Comparison of ENCODE assay signal across 17 cellular contexts in genomic region chr3:100003609-100004503, GRCh38.
A peak's percentile ranks its signal among the peaks of the same experiment; 100 is the strongest.
DNase-seq lines count a peak whose midpoint lies in the region; ATAC-seq and TF ChIP-seq lines count a peak whose summit lies in the region.
"Had no signal": no experiment of that assay in that cellular context is flagged by ENCODE, and none has a peak within 500 bp of the region (broad histone marks: within the 10 kb centered on the region; RNA-seq: fewer than 3 reads in every experiment).

No MANE protein-coding gene starts in this region.

- H3K4me1 Mint-ChIP-seq in activated T-cell treated with anti-CD3 and anti-CD28 coated beads, Interleukin-2, amount 50 U/mL, for 4 hours (ENCODE audit: low read depth), result peaks cover 2% of the 10 kb centered on the region

- in situ Hi-C loops in mammary epithelial cell (cut with MboI; ENCODE audit: low sequenced_read_pairs in 2 of 2), result no loop called here

- H3K36me3 ChIP-seq in mammary epithelial cell (ENCODE audit: insufficient read depth, low read length) (no peaks in the 10 kb centered on the region), smooth muscle cell (ENCODE audit: low read depth) (no peaks in the 10 kb centered on the region)
- H3K36me3 ChIP-seq: tibial nerve had no signal

- H3K27me3 Mint-ChIP-seq in activated T-cell treated with anti-CD3 and anti-CD28 coated beads, Interleukin-2, amount 50 U/mL, for 4 hours (ENCODE audit: low read depth), result no peaks in the 10 kb centered on the region
- H3K27me3 Mint-ChIP-seq: activated CD4-positive, alpha-beta memory T cell treated with anti-CD3 and anti-CD28 coated beads for 36 hours; CD4-positive, alpha-beta memory T cell; naive thymus-derived CD4-positive, alpha-beta T cell had no signal

- H3K4me3 ChIP-seq in mammary epithelial cell (replicated peaks in 1 of 3; ENCODE audit: insufficient read depth in 1 of 3, low read depth in 2 of 3, low read length in 3 of 3) (no peak overlapping the region), smooth muscle cell (no peak overlapping the region)
- H3K4me3 ChIP-seq: tibial nerve had no signal

- BruUV-seq in mammary epithelial cell (replicated peaks; lab: Mats Ljungman, UMichigan), result no TSS peak

- DNase-seq in NCI-H2107 treated with DMSO at 0.1 percent for 48 hours (lab: John Stamatoyannopoulos, UW; ENCODE audit: unreplicated experiment), result peak; percentile 32
- DNase-seq in NCI-H2107 (lab: John Stamatoyannopoulos, UW), result no peak
- DNase-seq in mammary epithelial cell, result no peak
- no peak for DNase-seq in smooth muscle cell (lab: John Stamatoyannopoulos, UW; ENCODE audit: unreplicated experiment)
- DNase-seq in stimulated activated CD4-positive, alpha-beta T cell treated with anti-CD3 and anti-CD28 coated beads, Interleukin-2, amount 100 ng/mL, for 24 hours, result no peak
- DNase-seq in activated T-cell treated with anti-CD3 and anti-CD28 coated beads, Interleukin-2, amount 50 U/mL, for 4 hours, result no peak
- DNase-seq: activated CD4-positive, alpha-beta memory T cell treated with anti-CD3 and anti-CD28 coated beads for 36 hours; amniotic stem cell; CD4-positive, alpha-beta memory T cell; GF-D8; naive thymus-derived CD4-positive, alpha-beta T cell; NCI-H2171 treated with DMSO at 0.1 percent for 48 hours; stimulated activated CD4-positive, alpha-beta T cell treated with anti-CD3 and anti-CD28 coated beads, Interleukin-1b, Interleukin-23, amount 100 ng/mL, for 48 hours; stimulated activated CD8-positive, alpha-beta memory T cell treated with anti-CD3 and anti-CD28 coated beads, Interleukin-4, amount 100 ng/mL, for 48 hours had no signal

- WGBS in mammary epithelial cell (ENCODE audit: low coverage, missing lambda C conversion rate), result 100% methylated on average over 4 of the region's 4 CpGs
- WGBS in smooth muscle cell (ENCODE audit: low lambda C conversion rate), result 93% methylated on average over 4 of the region's 4 CpGs

- H3K4me2 ChIP-seq in mammary epithelial cell (ENCODE audit: insufficient read depth, low read depth, low read length) (peak overlapping the region; percentile 40), smooth muscle cell (no peak overlapping the region)

- no peak overlapping the region for H3K4me3 Mint-ChIP-seq in activated T-cell treated with anti-CD3 and anti-CD28 coated beads, Interleukin-2, amount 50 U/mL, for 4 hours
- H3K4me3 Mint-ChIP-seq: activated CD4-positive, alpha-beta memory T cell treated with anti-CD3 and anti-CD28 coated beads for 36 hours; CD4-positive, alpha-beta memory T cell; naive thymus-derived CD4-positive, alpha-beta T cell had no signal

- no peak for TF ChIP-seq CTCF in mammary epithelial cell (conservative IDR thresholded peaks at IDR 0.05 in 1 of 2, IDR thresholded peaks at IDR 0.05 in 1 of 2; ENCODE audit: extremely low read depth in 1 of 2, insufficient read depth in 1 of 2, low read depth in 1 of 2, low read length in 2 of 2)
- TF ChIP-seq CTCF in smooth muscle cell (IDR thresholded peaks at IDR 0.05; ENCODE audit: borderline replicate concordance, insufficient read depth, poor library complexity, severe bottlenecking), result no peak

- dilution Hi-C loops in mammary epithelial cell (cut with HindIII; ENCODE audit: low sequenced_read_pairs), result no loop called here

- intact Hi-C loops in mammary epithelial cell (cut with micrococcal nuclease), result loop anchor here (2.0 kb wide), 1 partner anchor 37 kb away; no protein-coding TSS in a partner anchor

- no peak overlapping the region for H2AFZ ChIP-seq in mammary epithelial cell (ENCODE audit: low read depth, low read length)
- no peak overlapping the region for H2AFZ ChIP-seq in smooth muscle cell (ENCODE audit: low read depth)

- peak overlapping the region; percentile 83 for H3K27ac ChIP-seq in mammary epithelial cell (ENCODE audit: insufficient read depth, low read depth, low read length)
- peak overlapping the region; percentile 91 for H3K27ac ChIP-seq in smooth muscle cell (ENCODE audit: low read depth)
- H3K27ac ChIP-seq: tibial nerve had no signal

- ATAC-seq in HG02678 (IDR thresholded peaks at IDR 0.05; ENCODE audit: unreplicated experiment) (peak; percentile 55), HG02571 (IDR thresholded peaks at IDR 0.05; ENCODE audit: unreplicated experiment) (no peak)
- no peak for ATAC-seq in activated T-cell treated with anti-CD3 and anti-CD28 coated beads, Interleukin-2, amount 50 U/mL, for 4 hours
- ATAC-seq: naive thymus-derived CD4-positive, alpha-beta T cell had no signal

- H3K9ac ChIP-seq in mammary epithelial cell (ENCODE audit: insufficient read depth, low read length), result no peak overlapping the region
- peak overlapping the region; percentile 46 for H3K9ac ChIP-seq in smooth muscle cell (ENCODE audit: low read depth)

- H3F3A ChIP-seq in smooth muscle cell (ENCODE audit: low read depth), result no peaks in the 10 kb centered on the region

- H3K9me3 ChIP-seq in mammary epithelial cell (replicated peaks; ENCODE audit: insufficient read depth, low read length) (no peaks in the 10 kb centered on the region), smooth muscle cell (replicated peaks; ENCODE audit: low read depth) (no peaks in the 10 kb centered on the region)
- H3K9me3 ChIP-seq: tibial nerve had no signal

- H3K79me2 ChIP-seq in mammary epithelial cell (ENCODE audit: insufficient read depth, low read length) (peaks cover 12% of the 10 kb centered on the region), smooth muscle cell (ENCODE audit: low read depth) (no peaks in the 10 kb centered on the region)

- peaks cover 43% of the 10 kb centered on the region for H3K4me1 ChIP-seq in mammary epithelial cell (ENCODE audit: insufficient read depth, low read length)
- H3K4me1 ChIP-seq in smooth muscle cell (ENCODE audit: low read depth), result peaks cover 21% of the 10 kb centered on the region

- no peaks in the 10 kb centered on the region for H3K9me3 Mint-ChIP-seq in activated T-cell treated with anti-CD3 and anti-CD28 coated beads, Interleukin-2, amount 50 U/mL, for 4 hours

- CTCF ChIA-PET in mammary epithelial cell (lab: Charles Lee; ENCODE audit: low non-redundant PET), result no interaction called here

- H3K27me3 ChIP-seq in mammary epithelial cell (ENCODE audit: insufficient read depth, low read length), result no peaks in the 10 kb centered on the region
- no peaks in the 10 kb centered on the region for H3K27me3 ChIP-seq in smooth muscle cell (ENCODE audit: low read depth)
- H3K27me3 ChIP-seq: tibial nerve had no signal

- peaks cover under 1% of the 10 kb centered on the region for H3K36me3 Mint-ChIP-seq in activated T-cell treated with anti-CD3 and anti-CD28 coated beads, Interleukin-2, amount 50 U/mL, for 4 hours (ENCODE audit: insufficient read depth)

- no peaks in the 10 kb centered on the region for H4K20me1 ChIP-seq in mammary epithelial cell (ENCODE audit: insufficient read depth, low read length)
- H4K20me1 ChIP-seq in smooth muscle cell (ENCODE audit: low read depth), result no peaks in the 10 kb centered on the region
